ENCODE assay signal across 15 cellular contexts in genomic region chr4:40403079-40403478, GRCh38.
A peak's percentile ranks its signal among the peaks of the same experiment; 100 is the strongest.
DNase-seq lines count a peak whose midpoint lies in the region; ATAC-seq and TF ChIP-seq lines count a peak whose summit lies in the region.
"Had no signal": no experiment of that assay in that cellular context is flagged by ENCODE, and none has a peak within 500 bp of the region (broad histone marks: within the 10 kb centered on the region; RNA-seq: fewer than 3 reads in every experiment).

No MANE protein-coding gene starts in this region.

- peaks cover 4% of the 10 kb centered on the region for H3K4me1 Mint-ChIP-seq in endothelial cell (ENCODE audit: unreplicated experiment)
- H3K4me1 Mint-ChIP-seq: CD8-positive, alpha-beta memory T cell had no signal

- H3K9me2 ChIP-seq in hepatocyte (replicated peaks; ENCODE audit: insufficient read depth) (no peaks in the 10 kb centered on the region), PC-3 (replicated peaks; ENCODE audit: low read length) (no peaks in the 10 kb centered on the region)

- no peaks in the 10 kb centered on the region for H3K79me2 ChIP-seq in hepatocyte
- H3K79me2 ChIP-seq in PC-3 (ENCODE audit: low read length), result no peaks in the 10 kb centered on the region

- WGBS in hepatocyte (ENCODE audit: low lambda C conversion rate, missing lambda C conversion rate), result 46% methylated on average over 5 of the region's 5 CpGs
- WGBS in upper lobe of left lung, 2 donors, result 66 to 83% methylated on average over 5 of the region's 5 CpGs

- BruUV-seq in PC-3 (replicated peaks; lab: Mats Ljungman, UMichigan), result no TSS peak

- H3K9ac ChIP-seq in adipocyte (ENCODE audit: low read length) (no peak overlapping the region), mucosa of stomach (ENCODE audit: low read length) (peak overlapping the region; percentile 2), PC-3 (ENCODE audit: low read length) (no peak overlapping the region)
- H3K9ac ChIP-seq: GM23248 had no signal

- POLR2A ChIA-PET in PC-3 (lab: Charles Lee; ENCODE audit: unreplicated experiment), result no interaction called here

- TF ChIP-seq EP300 in upper lobe of left lung (IDR thresholded peaks at IDR 0.05), result no peak

- H3K27ac Mint-ChIP-seq in endothelial cell (ENCODE audit: unreplicated experiment), result no peak overlapping the region
- H3K27ac Mint-ChIP-seq: CD8-positive, alpha-beta memory T cell had no signal

- peaks cover 6% of the 10 kb centered on the region for H3K9me3 Mint-ChIP-seq in endothelial cell (ENCODE audit: unreplicated experiment)

- ATAC-seq in upper lobe of left lung (ENCODE audit: low FRiP score in 2 of 2), result peak in 1 of 2 donors; percentile 69
- no peak for ATAC-seq in HG03432 (IDR thresholded peaks at IDR 0.05; ENCODE audit: unreplicated experiment)
- no peak for ATAC-seq in PC-3

- H4K20me1 ChIP-seq in hepatocyte (ENCODE audit: insufficient read depth, poor library complexity, severe bottlenecking) (no peaks in the 10 kb centered on the region), PC-3 (ENCODE audit: low read length) (no peaks in the 10 kb centered on the region)

- intact Hi-C loops in PC-3 (cut with micrococcal nuclease), result no loop called here

- H3K4me3 ChIP-seq in adipocyte (ENCODE audit: low read length), result no peak overlapping the region
- no peak overlapping the region for H3K4me3 ChIP-seq in hepatocyte
- no peak overlapping the region for H3K4me3 ChIP-seq in mucosa of stomach (ENCODE audit: low read length)
- H3K4me3 ChIP-seq in upper lobe of left lung, result no peak overlapping the region
- no peak overlapping the region for H3K4me3 ChIP-seq in PC-3 (ENCODE audit: low read length)
- H3K4me3 ChIP-seq: GM23248, SJCRH30 had no signal

- H3K27ac ChIP-seq in hepatocyte, result peak overlapping the region; percentile 95
- H3K27ac ChIP-seq in upper lobe of left lung, result peak overlapping the region; percentile 34 to 89 (median 82)
- no peak overlapping the region for H3K27ac ChIP-seq in PC-3 (ENCODE audit: low read length)
- H3K27ac ChIP-seq: GM23248, SJCRH30 had no signal

- TF ChIP-seq CTCF in hepatocyte (IDR thresholded peaks at IDR 0.05; ENCODE audit: poor library complexity), result no peak
- TF ChIP-seq CTCF in upper lobe of left lung (IDR thresholded peaks at IDR 0.05), result no peak
- TF ChIP-seq CTCF in endothelial cell (IDR thresholded peaks at IDR 0.05; ENCODE audit: unreplicated experiment), result no peak
- no peak for TF ChIP-seq CTCF in PC-3 (conservative IDR thresholded peaks at IDR 0.05; ENCODE audit: low read depth, low read length)

- no peaks in the 10 kb centered on the region for H3K27me3 Mint-ChIP-seq in endothelial cell (ENCODE audit: unreplicated experiment)

- H3K4me1 ChIP-seq in adipocyte (ENCODE audit: control insufficient read depth, insufficient read depth, low read length) (peaks cover 3% of the 10 kb centered on the region), hepatocyte (ENCODE audit: insufficient read depth) (peaks cover 32% of the 10 kb centered on the region), mucosa of stomach (ENCODE audit: control insufficient read depth, insufficient read depth, low read length) (peaks cover 37% of the 10 kb centered on the region), upper lobe of left lung (peaks cover 0 to 11% (median 2%) of the 10 kb centered on the region in 4 donors), PC-3 (ENCODE audit: insufficient read depth, low read length) (peaks cover 14% of the 10 kb centered on the region)
- H3K4me1 ChIP-seq: BE2C, SJCRH30 had no signal

- TF ChIP-seq POLR2A in upper lobe of left lung (IDR thresholded peaks at IDR 0.05), result peak in 1 of 4 donors; percentile 27

- no peaks in the 10 kb centered on the region for H3K36me3 ChIP-seq in adipocyte (ENCODE audit: control insufficient read depth, insufficient read depth, low read length, severe bottlenecking)
- H3K36me3 ChIP-seq in hepatocyte (replicated peaks; ENCODE audit: insufficient read depth, low read depth), result no peaks in the 10 kb centered on the region
- no peaks in the 10 kb centered on the region for H3K36me3 ChIP-seq in mucosa of stomach (ENCODE audit: control insufficient read depth, insufficient read depth, low read length)
- no peaks in the 10 kb centered on the region for H3K36me3 ChIP-seq in upper lobe of left lung
- H3K36me3 ChIP-seq in PC-3 (ENCODE audit: low read depth, low read length), result no peaks in the 10 kb centered on the region
- H3K36me3 ChIP-seq: BE2C, SJCRH30 had no signal

- CTCF ChIA-PET in PC-3 (lab: Charles Lee), result no interaction called here

- H2AFZ ChIP-seq in hepatocyte, result no peak overlapping the region
- H2AFZ ChIP-seq in PC-3 (ENCODE audit: low read length), result no peak overlapping the region
- H2AFZ ChIP-seq: GM23248 had no signal

- H3K4me2 ChIP-seq in hepatocyte (peak overlapping the region; percentile 30), PC-3 (ENCODE audit: low read length) (no peak overlapping the region)

- H3K9me3 ChIP-seq in adipocyte (ENCODE audit: control insufficient read depth, low read length) (peaks cover 4% of the 10 kb centered on the region), hepatocyte (ENCODE audit: low read depth) (no peaks in the 10 kb centered on the region), mucosa of stomach (ENCODE audit: control insufficient read depth, low read length) (no peaks in the 10 kb centered on the region), upper lobe of left lung (peaks cover 0 to 6% (median 2%) of the 10 kb centered on the region in 4 donors), PC-3 (ENCODE audit: low read length) (no peaks in the 10 kb centered on the region)
- H3K9me3 ChIP-seq: BE2C, SJCRH30 had no signal

- peaks cover 9% of the 10 kb centered on the region for H3K36me3 Mint-ChIP-seq in endothelial cell (ENCODE audit: low read depth, unreplicated experiment)

- no peaks in the 10 kb centered on the region for H3F3A ChIP-seq in PC-3 (ENCODE audit: low read length, unreplicated experiment)

- DNase-seq in adipocyte (ENCODE audit: low read depth) (peak; percentile 8), hepatocyte (ENCODE audit: low spot score) (peak; percentile 68), upper lobe of left lung (peak in 1 of 2 donors; percentile 75), endothelial cell (ENCODE audit: low spot score) (no peak), PC-3 (no peak)
- DNase-seq: BE2C; CD8-positive, alpha-beta memory T cell; GM23248; KBM-7; NCI-H1048; NCI-H1694; NCI-H345; SJCRH30 had no signal

- H3K4me3 Mint-ChIP-seq in endothelial cell (ENCODE audit: unreplicated experiment), result no peak overlapping the region
- H3K4me3 Mint-ChIP-seq: CD8-positive, alpha-beta memory T cell had no signal

- H3K27me3 ChIP-seq in adipocyte (replicated peaks; ENCODE audit: control insufficient read depth, insufficient read depth, low read length) (peaks cover 13% of the 10 kb centered on the region), hepatocyte (no peaks in the 10 kb centered on the region), mucosa of stomach (ENCODE audit: control insufficient read depth, insufficient read depth, low read length) (no peaks in the 10 kb centered on the region), upper lobe of left lung (no peaks in the 10 kb centered on the region), PC-3 (ENCODE audit: low read length) (no peaks in the 10 kb centered on the region)
- H3K27me3 ChIP-seq: BE2C, SJCRH30 had no signal

Comparison
In these comparisons a context has a peak if more than half of its experiments do, and no peak if none do; other contexts are left out.
1. DNase-seq: peak in adipocyte (single experiment) and hepatocyte (single experiment); none in endothelial cell (single experiment) and PC-3 (single experiment).